8 cellular contexts compared by ENCODE assay signal in genomic region chr7:66740302-66740979, GRCh38. TPM values are rescaled to one million over a fixed set of nuclear protein-coding genes. Genes with fewer than 3 reads are reported as not detected.
DNase-seq lines count a peak whose midpoint lies in the region; ATAC-seq and TF ChIP-seq lines count a peak whose summit lies in the region.

TSS of gene RABGEF1 (plus strand) at chr7:66740733. CDS start at chr7:66771900, 31,167 bp downstream.

- ATAC-seq in GM18505 (IDR thresholded peaks at IDR 0.05; ENCODE audit: unreplicated experiment) (peak; percentile 85), HG02970 (IDR thresholded peaks at IDR 0.05; ENCODE audit: low FRiP score, unreplicated experiment) (peak; percentile 85), left ventricle myocardium superior (peak; percentile 98)

- H3K27ac ChIP-seq in angular gyrus (ENCODE audit: low read depth, low read length): peak within 1 kb of the TSS; percentile 84
- peak within 1 kb of the TSS; percentile 93 for H3K27ac ChIP-seq in prostate gland

- no peaks in the 10 kb centered on the region for H3K9me3 ChIP-seq in prostate gland

- H3K27me3 ChIP-seq in prostate gland (replicated peaks; ENCODE audit: insufficient read depth): no peaks in the 10 kb centered on the region

- no peaks in the 10 kb centered on the region for H3K4me1 ChIP-seq in prostate gland (replicated peaks)

- peak; percentile 69 for DNase-seq in NCI-H187 treated with DMSO at 0.1 percent for 48 hours (lab: John Stamatoyannopoulos, UW)
- DNase-seq in T-helper 2 cell: peak; percentile 92 to 98 (median 96)
- peak; percentile 99 for DNase-seq in left ventricle myocardium superior
- peak; percentile 97 for DNase-seq in prostate gland (ENCODE audit: low spot score)
- DNase-seq in ureter (ENCODE audit: low spot score): peak; percentile 98

- WGBS in prostate gland: under 1% methylated on average over 67 of the region's 85 CpGs

- TF ChIP-seq CTCF in prostate gland (IDR thresholded peaks at IDR 0.05): no peak

- TF ChIP-seq POLR2A in GM18505 (IDR thresholded peaks at IDR 0.05; ENCODE audit: borderline replicate concordance, extremely low read depth, insufficient read depth, insufficient read length) (peak; percentile 87), prostate gland (IDR thresholded peaks at IDR 0.05) (peak; percentile 92)

- H3K36me3 ChIP-seq in prostate gland: no peaks in the 10 kb centered on the region

- H3K4me3 ChIP-seq in prostate gland: peak within 1 kb of the TSS; percentile 71 to 99

- intact Hi-C loops in left ventricle myocardium superior (cut with micrococcal nuclease) (no loop called here), prostate gland (cut with DNase I) (loop anchor here (5.0 to 10.0 kb wide), 3 partner anchors 43 to 104 kb away; no protein-coding TSS in a partner anchor)

RNA-seq across cellular contexts. Expression of gene RABGEF1, which starts in this region (rescaled TPM):
- total RNA-seq in left ventricle myocardium superior: 17.6 TPM
- total RNA-seq in prostate gland: 10 to 100 TPM; 20.8 to 49.6 TPM
- total RNA-seq in ureter: 31.8 TPM

Comparison
In these comparisons a context has a peak if more than half of its experiments do, and no peak if none do; other contexts are left out.
1. Peak in every context shown above with its lines: DNase-seq, ATAC-seq, H3K4me3 ChIP-seq and H3K27ac ChIP-seq.